Comparison of ENCODE assay signal across 2 cellular contexts in genomic region chr7:33038639-33039038, GRCh38.
TF ChIP-seq lines count a peak whose summit lies in the region.

No MANE protein-coding gene starts in this region.

TF ChIP-seq in HEK293, 187 proteins besides CTCF, POLR2A, EP300 and RAD21:
- TF ChIP-seq ZNF843 (tag by site-specific recombination; IDR thresholded peaks at IDR 0.05) (no peak), ZNF670 (tag by site-specific recombination; IDR thresholded peaks at IDR 0.05; ENCODE audit: low read depth) (no peak), PRDM6 (tag by site-specific recombination; IDR thresholded peaks at IDR 0.05) (peak; percentile 16; the same call in 1 of the 2 replicates)

TF ChIP-seq in GM12878, 131 proteins besides CTCF, POLR2A, EP300 and RAD21:
- TF ChIP-seq SRF (IDR thresholded peaks at IDR 0.05; ENCODE audit: low read depth in 2 of 2, low read length in 2 of 2) (no peak), ETV6 (conservative IDR thresholded peaks at IDR 0.05 in 1 of 2, IDR thresholded peaks at IDR 0.05 in 1 of 2; ENCODE audit: borderline replicate concordance in 1 of 2, low read depth in 1 of 2) (no peak), ZBTB4 (CRISPR knock-in tag; IDR thresholded peaks at IDR 0.05) (no peak), ZBED1 (IDR thresholded peaks at IDR 0.05; ENCODE audit: borderline replicate concordance) (no peak), DPF2 (IDR thresholded peaks at IDR 0.05) (no peak)
